In genomic region chr2:95207111-95207961, GRCh38 we compare ENCODE assay signal across 1 cellular context.
TF ChIP-seq lines count a peak whose summit lies in the region.

Gene ZNF892 (plus strand): TSS chr2:95207521. CDS start chr2:95207816, 295 bp downstream.

TF ChIP-seq in K562, 482 proteins besides CTCF, POLR2A, EP300 and RAD21 (continued from another document and continues in another):
- TF ChIP-seq RREB1 (CRISPR knock-in tag; IDR thresholded peaks at IDR 0.05): no peak
- no peak for TF ChIP-seq HDAC2 (IDR thresholded peaks at IDR 0.05)
- TF ChIP-seq POLR2G (IDR thresholded peaks at IDR 0.05; ENCODE audit: low read depth, low read length): peak; percentile 73
- no peak for TF ChIP-seq ZNF431 (CRISPR knock-in tag; IDR thresholded peaks at IDR 0.05)
- no peak for TF ChIP-seq ZNF778 (CRISPR knock-in tag; IDR thresholded peaks at IDR 0.05)
- TF ChIP-seq PCBP1 (IDR thresholded peaks at IDR 0.05; ENCODE audit: low read depth, low read length, poor library complexity, severe bottlenecking): peak; percentile 29
- TF ChIP-seq RERE (CRISPR knock-in tag; IDR thresholded peaks at IDR 0.05; ENCODE audit: borderline replicate concordance): no peak
- TF ChIP-seq POLR3A (IDR thresholded peaks at IDR 0.05; ENCODE audit: borderline replicate concordance, extremely low read depth, insufficient read depth, insufficient read length): no peak
- no peak for TF ChIP-seq SIRT6 (IDR thresholded peaks at IDR 0.05; ENCODE audit: low read depth, low read length)
- TF ChIP-seq ZBTB33 (CRISPR knock-in tag; IDR thresholded peaks at IDR 0.05): no peak
- TF ChIP-seq XRCC5 (IDR thresholded peaks at IDR 0.05; ENCODE audit: low read depth, low read length): no peak
- no peak for TF ChIP-seq CREB5 (CRISPR knock-in tag; IDR thresholded peaks at IDR 0.05)
- TF ChIP-seq ZNF146 (CRISPR knock-in tag; IDR thresholded peaks at IDR 0.05; ENCODE audit: unreplicated experiment): no peak
- no peak for TF ChIP-seq NCOA1 (IDR thresholded peaks at IDR 0.05; ENCODE audit: low read depth)
- TF ChIP-seq KDM5B (IDR thresholded peaks at IDR 0.05; ENCODE audit: insufficient replicate concordance, low read depth, low read length): no peak
- 0 out of 2 replicates have a peak, but pooled peaks have one; percentile 29 for TF ChIP-seq ZKSCAN1 (IDR thresholded peaks at IDR 0.05; ENCODE audit: low read depth, low read length)
- no peak for TF ChIP-seq ZNF282 (CRISPR knock-in tag; IDR thresholded peaks at IDR 0.05)
- no peak for TF ChIP-seq ZSCAN29 (IDR thresholded peaks at IDR 0.05)
- 0 out of 2 replicates have a peak, but pooled peaks have one; percentile 15 for TF ChIP-seq NR4A1 (CRISPR knock-in tag; IDR thresholded peaks at IDR 0.05)
- no peak for TF ChIP-seq NR4A1 (tag; IDR thresholded peaks at IDR 0.05)
- no peak for TF ChIP-seq HMGXB4 (CRISPR knock-in tag; IDR thresholded peaks at IDR 0.05)
- no peak for TF ChIP-seq TFE3 (CRISPR knock-in tag; IDR thresholded peaks at IDR 0.05)
- TF ChIP-seq MCM5 (IDR thresholded peaks at IDR 0.05; ENCODE audit: low read depth): no peak
- TF ChIP-seq NKRF (IDR thresholded peaks at IDR 0.05; ENCODE audit: borderline replicate concordance): no peak
- TF ChIP-seq ATF6 (CRISPR knock-in tag; IDR thresholded peaks at IDR 0.05): no peak
- no peak for TF ChIP-seq ZNF124 (CRISPR knock-in tag; IDR thresholded peaks at IDR 0.05)
- TF ChIP-seq MAZ (CRISPR knock-in tag; conservative IDR thresholded peaks at IDR 0.05 in 1 of 2, IDR thresholded peaks at IDR 0.05 in 1 of 2): peak; percentile 70 to 76
- TF ChIP-seq PKNOX1 (IDR thresholded peaks at IDR 0.05): peak; percentile 13; the same call in 1 of the 2 replicates
- peak; percentile 95 for TF ChIP-seq CTBP1 (IDR thresholded peaks at IDR 0.05; ENCODE audit: borderline replicate concordance)
- peak; percentile 89 for TF ChIP-seq C11orf30 (IDR thresholded peaks at IDR 0.05; ENCODE audit: low read depth)
